In the genomic region with DNA sequence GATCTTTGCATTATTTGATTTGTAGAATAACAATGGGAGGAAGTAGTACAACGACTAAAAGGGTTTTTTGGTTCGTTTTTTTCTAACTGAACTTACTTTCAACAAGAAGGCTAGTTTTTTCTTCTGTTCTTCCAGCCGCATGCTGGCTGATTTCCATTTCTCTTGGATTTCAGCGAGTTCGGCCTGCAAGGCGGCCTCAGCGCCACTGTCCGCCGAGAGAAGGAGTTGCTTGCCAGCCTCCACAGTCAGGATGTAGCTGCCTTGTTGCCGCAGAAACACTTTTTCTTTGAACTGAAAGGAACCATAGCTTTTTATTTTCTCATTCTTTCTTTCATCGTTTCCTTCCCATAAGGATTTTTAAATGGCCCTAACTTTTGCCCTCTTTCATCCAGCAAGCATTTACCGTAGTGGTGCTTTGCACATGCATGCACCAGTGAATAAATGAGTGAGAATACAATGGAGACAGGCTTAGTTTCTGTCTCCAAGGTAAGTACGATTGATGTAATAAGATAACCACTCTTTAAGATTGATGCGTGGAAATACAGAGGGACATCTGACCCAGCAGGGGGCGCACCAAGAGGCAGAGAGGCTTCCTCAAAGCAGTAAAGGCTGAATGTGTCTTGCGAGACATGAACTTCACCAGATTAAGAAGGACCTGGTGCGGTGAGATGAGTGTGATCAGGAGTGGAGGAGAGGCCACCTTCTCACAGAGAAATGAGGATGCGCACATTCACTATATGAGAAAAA, we compare ENCODE assay signal across 8 cellular contexts.
DNase-seq lines count a peak whose midpoint lies in the region; ATAC-seq and TF ChIP-seq lines count a peak whose summit lies in the region.

No MANE protein-coding gene starts in this region.

- no peaks in the 10 kb centered on the region for H3K27me3 ChIP-seq in BJ (ENCODE audit: control insufficient read depth, insufficient read depth, low read length)
- H3K27me3 ChIP-seq in hepatocyte = no peaks in the 10 kb centered on the region

- no peak for TF ChIP-seq EP300 in Ishikawa (IDR thresholded peaks at IDR 0.05; ENCODE audit: borderline replicate concordance)

- no peaks in the 10 kb centered on the region for H3K79me2 ChIP-seq in hepatocyte

- H3K4me2 ChIP-seq in hepatocyte = no peak overlapping the region

- no peak for ATAC-seq in HG03139 (IDR thresholded peaks at IDR 0.05; ENCODE audit: unreplicated experiment)

- no peaks in the 10 kb centered on the region for H3K9me2 ChIP-seq in hepatocyte (replicated peaks; ENCODE audit: insufficient read depth)

- 89% methylated on average over 18 of the region's 18 CpGs for WGBS in hepatocyte (ENCODE audit: low lambda C conversion rate, missing lambda C conversion rate)

- no peaks in the 10 kb centered on the region for H3K4me1 ChIP-seq in hepatocyte (ENCODE audit: insufficient read depth)

- H3K27ac ChIP-seq in hepatocyte = no peak overlapping the region

- no peak overlapping the region for H2AFZ ChIP-seq in hepatocyte

- H4K20me1 ChIP-seq in hepatocyte (ENCODE audit: insufficient read depth, poor library complexity, severe bottlenecking) = no peaks in the 10 kb centered on the region

- peaks cover 12% of the 10 kb centered on the region for H3K36me3 ChIP-seq in BJ (ENCODE audit: control insufficient read depth, insufficient read depth, low read length)
- no peaks in the 10 kb centered on the region for H3K36me3 ChIP-seq in hepatocyte (replicated peaks; ENCODE audit: insufficient read depth, low read depth)

- no peak overlapping the region for H3K4me3 ChIP-seq in BJ (ENCODE audit: low read depth, low read length)
- H3K4me3 ChIP-seq in hepatocyte = no peak overlapping the region

- POLR2A ChIA-PET in BJ (lab: Charles Lee) = no interaction called here

- CTCF ChIA-PET in BJ (lab: Yijun Ruan, JAX) = interaction anchor here (1.0 to 1.2 kb wide), 3 partner anchors 11 to 75 kb away, joined by 3 to 4 read pairs (median 3); no protein-coding TSS in a partner anchor

- TF ChIP-seq RAD21 in Ishikawa (IDR thresholded peaks at IDR 0.05; ENCODE audit: low read depth) = peak; percentile 47

- TF ChIP-seq CTCF in BJ (IDR thresholded peaks at IDR 0.05; ENCODE audit: insufficient read depth, low read depth, low read length) (peak; percentile 44), hepatocyte (IDR thresholded peaks at IDR 0.05; ENCODE audit: poor library complexity) (peak; percentile 23)

- H3K9me3 ChIP-seq in hepatocyte (ENCODE audit: low read depth) = no peaks in the 10 kb centered on the region

- DNase-seq in BJ (ENCODE audit: low read depth) = no peak
- DNase-seq in activated T-helper 9 cell treated with anti-CD3 and anti-CD28 coated beads, Interleukin-2, amount 50 U/mL, for 16 hours (ENCODE audit: low read depth) = peak; percentile 26
- DNase-seq in hepatocyte (ENCODE audit: low spot score) = peak; percentile 19
- DNase-seq in stimulated activated CD8-positive, alpha-beta memory T cell treated with anti-CD3 and anti-CD28 coated beads, Interleukin-15, amount 100 ng/mL, for 1 hour (ENCODE audit: low read depth) = peak; percentile 24
- DNase-seq in DMS153 (lab: John Stamatoyannopoulos, UW) = no peak
- no peak for DNase-seq in RPMI8226

TF ChIP-seq in Ishikawa, 13 proteins besides CTCF, POLR2A, EP300 and RAD21:
- TF ChIP-seq CEBPB (IDR thresholded peaks at IDR 0.05) (no peak), NFIC (IDR thresholded peaks at IDR 0.05) (no peak), FOXM1 (IDR thresholded peaks at IDR 0.05; ENCODE audit: borderline replicate concordance, low read depth) (no peak), EGR1 (IDR thresholded peaks at IDR 0.05) (no peak), ZBTB7A (IDR thresholded peaks at IDR 0.05; ENCODE audit: low read depth) (no peak)
- TF ChIP-seq, protein P1, sequence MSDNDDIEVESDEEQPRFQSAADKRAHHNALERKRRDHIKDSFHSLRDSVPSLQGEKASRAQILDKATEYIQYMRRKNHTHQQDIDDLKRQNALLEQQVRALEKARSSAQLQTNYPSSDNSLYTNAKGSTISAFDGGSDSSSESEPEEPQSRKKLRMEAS (IDR thresholded peaks at IDR 0.05) = no peak

Comparison
In these comparisons a context has a peak if more than half of its experiments do, and no peak if none do; other contexts are left out.
1. DNase-seq: peak in activated T-helper 9 cell treated with anti-CD3 and anti-CD28 coated beads, Interleukin-2, amount 50 U/mL, for 16 hours (single experiment), hepatocyte (single experiment) and stimulated activated CD8-positive, alpha-beta memory T cell treated with anti-CD3 and anti-CD28 coated beads, Interleukin-15, amount 100 ng/mL, for 1 hour (single experiment); none in BJ (single experiment), DMS153 (single experiment) and RPMI8226 (single experiment).